In genomic region chr18:36636237-36636792, GRCh38 we compare ENCODE assay signal across 16 cellular contexts.
DNase-seq lines count a peak whose midpoint lies in the region; ATAC-seq lines count a peak whose summit lies in the region.
"Had no signal": no experiment of that assay in that cellular context is flagged by ENCODE, and none has a peak within 500 bp of the region (broad histone marks: within the 10 kb centered on the region; RNA-seq: fewer than 3 reads in every experiment).

No MANE protein-coding gene starts in this region.

- H3K36me3 Mint-ChIP-seq in immature natural killer cell: no peaks in the 10 kb centered on the region

- peak; percentile 12 for ATAC-seq in GM19023 (IDR thresholded peaks at IDR 0.05; ENCODE audit: unreplicated experiment)
- ATAC-seq in HG02678 (IDR thresholded peaks at IDR 0.05; ENCODE audit: unreplicated experiment): peak; percentile 26
- ATAC-seq in HG03575 (IDR thresholded peaks at IDR 0.05; ENCODE audit: extremely low read depth, insufficient number of reproducible peaks, low FRiP score, unreplicated experiment): peak; percentile 23
- no peak for ATAC-seq in HG03439 (IDR thresholded peaks at IDR 0.05; ENCODE audit: unreplicated experiment)
- ATAC-seq: Panc1 had no signal

- H3K27ac Mint-ChIP-seq in immature natural killer cell: no peak overlapping the region
- H3K27ac Mint-ChIP-seq: activated T-helper 1 cell treated with anti-CD3 and anti-CD28 coated beads, Interleukin-12 subunit alpha, Interleukin-12 subunit beta, Interleukin-2, Interleukin-4 antibody, amounts not matched to agents 30 ng/mL and 10 ng/mL and 1 ng/mL, durations not matched to agents 14 hours and 24 hours and 36 hours; T-helper 1 cell treated with Interleukin-12 subunit alpha and Interleukin-12 subunit beta and Interleukin-4 antibody, amounts not matched to agents 30 μg/mL and 1 μg/mL, for 36 hours had no signal

- H3K27me3 Mint-ChIP-seq in immature natural killer cell (ENCODE audit: low read depth in 3 of 3): peaks cover 0 to 3% (median 3%) of the 10 kb centered on the region in 3 donors

- H3K4me3 Mint-ChIP-seq in immature natural killer cell: no peak overlapping the region
- H3K4me3 Mint-ChIP-seq: activated T-helper 1 cell treated with anti-CD3 and anti-CD28 coated beads, Interleukin-12 subunit alpha, Interleukin-12 subunit beta, Interleukin-2, Interleukin-4 antibody, amounts not matched to agents 30 ng/mL and 10 ng/mL and 1 ng/mL, durations not matched to agents 14 hours and 24 hours and 36 hours; T-helper 1 cell treated with Interleukin-12 subunit alpha and Interleukin-12 subunit beta and Interleukin-4 antibody, amounts not matched to agents 30 μg/mL and 1 μg/mL, for 36 hours had no signal

- peaks cover 0 to 3% (median 0%) of the 10 kb centered on the region in 6 donors for H3K9me3 Mint-ChIP-seq in immature natural killer cell
- H3K9me3 Mint-ChIP-seq: activated T-helper 1 cell treated with anti-CD3 and anti-CD28 coated beads, Interleukin-12 subunit alpha, Interleukin-12 subunit beta, Interleukin-2, Interleukin-4 antibody, amounts not matched to agents 30 ng/mL and 10 ng/mL and 1 ng/mL, durations not matched to agents 14 hours and 24 hours and 36 hours; T-helper 1 cell treated with Interleukin-12 subunit alpha and Interleukin-12 subunit beta and Interleukin-4 antibody, amounts not matched to agents 30 μg/mL and 1 μg/mL, for 36 hours had no signal

- DNase-seq in NCI-H774 (lab: John Stamatoyannopoulos, UW) (no peak), NCI-H146 (lab: John Stamatoyannopoulos, UW) (no peak), immature natural killer cell (no peak)
- DNase-seq: activated CD4-positive, alpha-beta T cell treated with anti-CD3 and anti-CD28 coated beads, Interleukin-2, amount 50 U/mL, for 1 hour; dorsolateral prefrontal cortex; mesendoderm; MG63; NCI-H446; small intestine had no signal

- no peaks in the 10 kb centered on the region for H3K4me1 Mint-ChIP-seq in immature natural killer cell
